1 cellular context compared by ENCODE assay signal in the genomic region with DNA sequence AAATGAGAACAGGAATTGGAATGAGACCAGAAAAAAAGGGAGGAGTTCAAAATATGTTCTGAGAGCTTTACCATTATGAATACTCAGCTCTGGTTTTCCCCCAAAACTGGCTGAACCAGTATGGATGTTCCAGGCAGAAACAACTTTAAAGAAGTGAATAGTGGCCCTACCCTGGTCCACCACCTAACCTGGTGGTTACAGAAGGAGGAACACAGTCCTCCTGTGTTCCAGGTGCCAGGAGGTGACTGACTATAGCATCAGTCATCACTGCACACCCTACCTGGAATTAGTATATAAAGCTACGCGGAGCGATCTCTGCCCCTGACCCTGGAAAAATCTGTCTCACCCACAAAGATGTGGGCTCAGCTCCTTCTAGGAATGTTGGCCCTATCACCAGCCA.
TF ChIP-seq lines count a peak whose summit lies in the region.

Gene A2ML1 (plus strand): TSS at position 324 of the 400 bp plus-strand sequence. CDS start 31 bp downstream, at position 355.

TF ChIP-seq in K562, 482 proteins besides CTCF, POLR2A, EP300 and RAD21:
- TF ChIP-seq PRPF4 (IDR thresholded peaks at IDR 0.05; ENCODE audit: insufficient read depth, low read depth, low read length, poor library complexity, severe bottlenecking) = no peak
- no peak for TF ChIP-seq ATF7 (IDR thresholded peaks at IDR 0.05)
- no peak for TF ChIP-seq GABPB2 (CRISPR knock-in tag; conservative IDR thresholded peaks at IDR 0.05)
- no peak for TF ChIP-seq KLF16 (IDR thresholded peaks at IDR 0.05)
- no peak for TF ChIP-seq CBX1 (IDR thresholded peaks at IDR 0.05; ENCODE audit: low read depth)
- TF ChIP-seq ZNF696 (CRISPR knock-in tag; conservative IDR thresholded peaks at IDR 0.05) = no peak
- no peak for TF ChIP-seq TCF3 (CRISPR knock-in tag; IDR thresholded peaks at IDR 0.05)
- TF ChIP-seq, protein P1, sequence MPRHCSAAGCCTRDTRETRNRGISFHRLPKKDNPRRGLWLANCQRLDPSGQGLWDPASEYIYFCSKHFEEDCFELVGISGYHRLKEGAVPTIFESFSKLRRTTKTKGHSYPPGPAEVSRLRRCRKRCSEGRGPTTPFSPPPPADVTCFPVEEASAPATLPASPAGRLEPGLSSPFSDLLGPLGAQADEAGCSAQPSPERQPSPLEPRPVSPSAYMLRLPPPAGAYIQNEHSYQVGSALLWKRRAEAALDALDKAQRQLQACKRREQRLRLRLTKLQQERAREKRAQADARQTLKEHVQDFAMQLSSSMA (CRISPR knock-in tag; IDR thresholded peaks at IDR 0.05) = no peak
- no peak for TF ChIP-seq SMAD4 (CRISPR knock-in tag; conservative IDR thresholded peaks at IDR 0.05)
- no peak for TF ChIP-seq TCFL5 (CRISPR knock-in tag; conservative IDR thresholded peaks at IDR 0.05)
- no peak for TF ChIP-seq POLR3A (IDR thresholded peaks at IDR 0.05; ENCODE audit: borderline replicate concordance, extremely low read depth, insufficient read depth, insufficient read length)
- no peak for TF ChIP-seq ZNF644 (tag; IDR thresholded peaks at IDR 0.05; ENCODE audit: low read depth)
- no peak for TF ChIP-seq SRF (CRISPR knock-in tag; IDR thresholded peaks at IDR 0.05)
- TF ChIP-seq SMARCA4 (IDR thresholded peaks at IDR 0.05) = no peak
- no peak for TF ChIP-seq ASH1L (IDR thresholded peaks at IDR 0.05; ENCODE audit: borderline replicate concordance, low read depth, partially characterized antibody)
